Comparison of ENCODE assay signal across 12 cellular contexts in the genomic region with DNA sequence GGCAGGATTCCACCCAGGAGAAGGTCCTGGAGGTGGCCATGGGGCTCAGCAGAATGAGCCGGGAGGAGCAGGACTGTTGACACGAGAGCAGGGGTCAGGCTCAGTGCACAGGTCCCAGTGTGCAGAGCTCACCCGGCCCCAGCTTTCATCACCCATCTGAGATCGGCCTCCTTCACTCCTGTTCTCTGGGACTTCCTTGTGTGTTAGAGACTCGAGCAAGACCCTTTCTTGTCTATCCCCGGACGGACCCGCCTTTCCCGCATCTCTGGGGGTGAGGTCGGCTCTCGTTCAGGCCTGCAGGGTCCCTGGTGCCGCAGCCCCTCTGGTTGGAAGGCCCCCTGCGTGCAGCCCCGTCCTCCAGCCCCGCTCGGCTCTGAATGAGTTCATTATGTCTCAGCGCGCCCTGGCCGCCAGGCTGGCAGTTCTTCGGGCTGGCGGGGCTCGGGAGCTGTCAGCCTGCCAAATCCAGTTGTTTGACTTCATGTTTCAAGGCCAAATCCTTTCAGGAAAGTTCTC.
DNase-seq lines count a peak whose midpoint lies in the region; FAIRE-seq and TF ChIP-seq lines count a peak whose summit lies in the region.
"Had no signal": no experiment of that assay in that cellular context is flagged by ENCODE, and none has a peak within 500 bp of the region (broad histone marks: within the 10 kb centered on the region; RNA-seq: fewer than 3 reads in every experiment).

No MANE protein-coding gene starts in this region.

- no peaks in the 10 kb centered on the region for H3K36me3 Mint-ChIP-seq in Caco-2 (ENCODE audit: insufficient read depth, unreplicated experiment)

- POLR2A ChIA-PET in Caco-2 (lab: Charles Lee) = no interaction called here

- H3K9me3 Mint-ChIP-seq in Caco-2 (ENCODE audit: unreplicated experiment) = no peaks in the 10 kb centered on the region

- H3K27me3 Mint-ChIP-seq in Caco-2 (ENCODE audit: insufficient read depth, unreplicated experiment) = no peaks in the 10 kb centered on the region
- H3K27me3 Mint-ChIP-seq: memory B cell had no signal

- peaks cover 72% of the 10 kb centered on the region for H3K79me2 ChIP-seq in Karpas-422 (ENCODE audit: low read length)

- 82% methylated on average over 22 of the region's 22 CpGs for WGBS in sigmoid colon, 2 donors
- WGBS in transverse colon (ENCODE audit: low coverage in 1 of 2), 2 donors = 91% methylated on average over 20 of the region's 22 CpGs; no CpG with 5 or more reads in 1 of the 2 donors
- WGBS in suprapubic skin = 62% methylated on average over 21 of the region's 22 CpGs

- no peaks in the 10 kb centered on the region for H3K9me2 ChIP-seq in Karpas-422 (replicated peaks; ENCODE audit: insufficient read depth, low read length)

- no peak for FAIRE-seq in bronchial epithelial cell (lab: Jason Lieb, UNC)

- intact Hi-C loops in sigmoid colon (cut with DNase I) (no loop called here), Caco-2 (cut with micrococcal nuclease; ENCODE audit: unreplicated experiment) (no loop called here), transverse colon (cut with DNase I; ENCODE audit: low total_unique reads) (loop anchor here (10.0 kb wide), 1 partner anchor 1485 kb away; no protein-coding TSS in a partner anchor)

- in situ Hi-C loops in transverse colon (cut with MboI; ENCODE audit: low pct_ligation_motif_present in 1 of 4, low pct_unique_long_range_greater_than_20kb in 1 of 4, low sequenced_read_pairs in 3 of 4) = no loop called here

- no peak overlapping the region for H3K4me3 Mint-ChIP-seq in Caco-2 (ENCODE audit: unreplicated experiment)

- no peaks in the 10 kb centered on the region for H3K4me1 Mint-ChIP-seq in Caco-2 (ENCODE audit: low read depth, unreplicated experiment)

- H3K9ac ChIP-seq in Karpas-422 (ENCODE audit: low read length) = no peak overlapping the region
- H3K9ac ChIP-seq: KMS-11 had no signal

- no peak overlapping the region for H3K4me2 ChIP-seq in Karpas-422 (ENCODE audit: low read depth, low read length, poor library complexity, severe bottlenecking)
- H3K4me2 ChIP-seq: KMS-11 had no signal

- TF ChIP-seq EP300 in sigmoid colon (IDR thresholded peaks at IDR 0.05) = no peak
- TF ChIP-seq EP300 in transverse colon (IDR thresholded peaks at IDR 0.05; ENCODE audit: low read depth) = no peak
- TF ChIP-seq EP300 in suprapubic skin (IDR thresholded peaks at IDR 0.05) = no peak

- H3K27ac ChIP-seq in layer of hippocampus (ENCODE audit: low read depth, low read length) (peak overlapping the region; percentile 84), sigmoid colon (peak overlapping the region; percentile 17 to 71 (median 52)), transverse colon (peak overlapping the region in 2 of 4 donors; percentile 8 to 39), suprapubic skin (no peak overlapping the region), Karpas-422 (ENCODE audit: low read length) (no peak overlapping the region)
- H3K27ac ChIP-seq: KMS-11, SK-N-MC had no signal

- DNase-seq in H7 (peak; percentile 65), bronchial epithelial cell (ENCODE audit: low read depth) (peak; percentile 35), sigmoid colon (no peak), Caco-2 (no peak), transverse colon (no peak), suprapubic skin (ENCODE audit: low spot score in 2 of 2) (no peak), Karpas-422 (no peak)
- DNase-seq: NCI-H524 had no signal

- H4K20me1 ChIP-seq in Karpas-422 (ENCODE audit: insufficient read depth, low read depth, low read length) = peaks cover 22% of the 10 kb centered on the region; the same call in 1 of the 2 replicates

- H3K27me3 ChIP-seq in H7 (ENCODE audit: control insufficient read depth, insufficient read depth, low read length) (no peaks in the 10 kb centered on the region), bronchial epithelial cell (ENCODE audit: control insufficient read depth, insufficient read depth, low read length) (no peaks in the 10 kb centered on the region), layer of hippocampus (ENCODE audit: control insufficient read depth, insufficient read depth, low read length) (no peaks in the 10 kb centered on the region), sigmoid colon (no peaks in the 10 kb centered on the region), Caco-2 (replicated peaks; ENCODE audit: control insufficient read depth, insufficient read depth, low read length) (no peaks in the 10 kb centered on the region), transverse colon (no peaks in the 10 kb centered on the region), suprapubic skin (no peaks in the 10 kb centered on the region), Karpas-422 (ENCODE audit: low read length) (no peaks in the 10 kb centered on the region)

- TF ChIP-seq POLR2A in sigmoid colon (IDR thresholded peaks at IDR 0.05) (no peak), transverse colon (IDR thresholded peaks at IDR 0.05) (no peak), suprapubic skin (IDR thresholded peaks at IDR 0.05) (no peak)

- H3K36me3 ChIP-seq in H7 (replicated peaks; ENCODE audit: control insufficient read depth, insufficient read depth, low read length) (no peaks in the 10 kb centered on the region), bronchial epithelial cell (ENCODE audit: control insufficient read depth, insufficient read depth, low read length) (no peaks in the 10 kb centered on the region), sigmoid colon (no peaks in the 10 kb centered on the region), Caco-2 (ENCODE audit: control insufficient read depth, insufficient read depth, low read length) (no peaks in the 10 kb centered on the region), transverse colon (no peaks in the 10 kb centered on the region), suprapubic skin (no peaks in the 10 kb centered on the region), Karpas-422 (ENCODE audit: insufficient read depth, low read length) (peaks cover 5% of the 10 kb centered on the region; the same call in 1 of the 2 replicates)

- H3K4me1 ChIP-seq in sigmoid colon (peaks cover 0 to 23% (median 20%) of the 10 kb centered on the region in 4 donors), Caco-2 (peaks cover 12% of the 10 kb centered on the region), transverse colon (peaks cover 13 to 21% (median 15%) of the 10 kb centered on the region in 4 donors), suprapubic skin (peaks cover 19% of the 10 kb centered on the region), Karpas-422 (ENCODE audit: low read length) (no peaks in the 10 kb centered on the region; the same call in 1 of the 2 replicates)

- H3K9me3 ChIP-seq in sigmoid colon = no peaks in the 10 kb centered on the region
- H3K9me3 ChIP-seq in Caco-2 = no peaks in the 10 kb centered on the region
- H3K9me3 ChIP-seq in transverse colon = no peaks in the 10 kb centered on the region
- H3K9me3 ChIP-seq in suprapubic skin = peaks cover 4% of the 10 kb centered on the region
- H3K9me3 ChIP-seq in Karpas-422 (ENCODE audit: low read length) = no peaks in the 10 kb centered on the region

- no peak overlapping the region for H3K27ac Mint-ChIP-seq in Caco-2 (ENCODE audit: unreplicated experiment)
- H3K27ac Mint-ChIP-seq: memory B cell had no signal

- TF ChIP-seq CTCF in bronchial epithelial cell (IDR thresholded peaks at IDR 0.05; ENCODE audit: insufficient read depth, low read length, severe bottlenecking) (no peak), sigmoid colon (IDR thresholded peaks at IDR 0.05) (no peak), Caco-2 (IDR thresholded peaks at IDR 0.05; ENCODE audit: insufficient read depth in 1 of 2, low read depth in 1 of 2, low read length in 1 of 2, severe bottlenecking in 1 of 2, unreplicated experiment in 1 of 2) (no peak), transverse colon (IDR thresholded peaks at IDR 0.05) (no peak), suprapubic skin (IDR thresholded peaks at IDR 0.05) (no peak)

- BruUV-seq in Caco-2 (replicated peaks; lab: Mats Ljungman, UMichigan) = no TSS peak

- H2AFZ ChIP-seq in Karpas-422 (ENCODE audit: low read length) = no peak overlapping the region

- CTCF ChIA-PET in Caco-2 (lab: Charles Lee) = interaction anchor here (0.6 kb wide), 1 partner anchor 40 kb away, joined by 4 read pairs; no protein-coding TSS in a partner anchor

- no peak overlapping the region for H3K4me3 ChIP-seq in H7 (ENCODE audit: insufficient read depth, low read depth, low read length)
- H3K4me3 ChIP-seq in bronchial epithelial cell (ENCODE audit: low read depth, low read length) = no peak overlapping the region
- no peak overlapping the region for H3K4me3 ChIP-seq in sigmoid colon
- H3K4me3 ChIP-seq in Caco-2 (ENCODE audit: low read depth, low read length) = no peak overlapping the region
- H3K4me3 ChIP-seq in transverse colon = no peak overlapping the region
- no peak overlapping the region for H3K4me3 ChIP-seq in suprapubic skin
- H3K4me3 ChIP-seq in Karpas-422 (ENCODE audit: low read length) = no peak overlapping the region
- H3K4me3 ChIP-seq: SK-N-MC had no signal

Comparison
In these comparisons a context has a peak if more than half of its experiments do, and no peak if none do; other contexts are left out.
1. DNase-seq: peak in H7 (single experiment) and bronchial epithelial cell (single experiment); none in sigmoid colon (single experiment), Caco-2 (0 of 2), transverse colon (single experiment), suprapubic skin (0 of 2) and Karpas-422 (single experiment).
2. H3K27ac ChIP-seq: peak in layer of hippocampus (single experiment) and sigmoid colon (4 of 4); none in suprapubic skin (single experiment) and Karpas-422 (single experiment).